In the genomic region with DNA sequence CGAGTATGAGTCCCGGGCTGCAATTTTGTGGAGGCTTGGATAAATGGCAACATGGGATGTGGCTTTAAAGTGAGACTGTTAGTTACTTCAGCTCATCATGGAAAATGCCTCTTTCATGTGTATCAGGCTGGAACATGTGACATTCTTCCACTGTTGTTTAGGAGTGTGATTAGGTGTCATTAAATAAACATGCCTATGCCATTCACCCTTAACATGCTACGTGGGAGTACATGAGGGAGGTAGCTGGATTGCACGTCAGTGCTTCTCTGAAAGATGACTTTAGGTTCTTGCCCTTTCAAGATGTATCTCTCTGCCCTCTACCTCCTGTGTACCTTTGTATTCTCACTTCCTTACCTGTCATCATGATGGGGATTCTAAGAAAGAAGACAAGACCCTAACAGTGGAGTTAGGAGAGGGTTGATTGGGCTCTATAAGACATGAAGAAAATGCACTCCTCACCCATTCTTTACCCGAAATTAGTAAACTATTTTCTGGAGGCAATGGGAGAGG, we compare ENCODE assay signal across 1 cellular context.
TF ChIP-seq lines count a peak whose summit lies in the region.

No MANE protein-coding gene starts in this region.

TF ChIP-seq in endothelial cell of umbilical vein, 7 proteins besides CTCF, POLR2A, EP300 and RAD21 (continued from another document):
- no peak for TF ChIP-seq FOS (IDR thresholded peaks at IDR 0.05; ENCODE audit: borderline replicate concordance, insufficient read depth, low read length)
- no peak for TF ChIP-seq JUN (IDR thresholded peaks at IDR 0.05; ENCODE audit: borderline replicate concordance, insufficient read depth, insufficient read length, low read depth)
- TF ChIP-seq GATA2 (IDR thresholded peaks at IDR 0.05; ENCODE audit: insufficient read depth, insufficient read length, low read depth, low read length): no peak
- TF ChIP-seq POLR2AphosphoS5 (IDR thresholded peaks at IDR 0.05; ENCODE audit: insufficient read depth, low read depth, low read length): no peak
- TF ChIP-seq, protein P1, sequence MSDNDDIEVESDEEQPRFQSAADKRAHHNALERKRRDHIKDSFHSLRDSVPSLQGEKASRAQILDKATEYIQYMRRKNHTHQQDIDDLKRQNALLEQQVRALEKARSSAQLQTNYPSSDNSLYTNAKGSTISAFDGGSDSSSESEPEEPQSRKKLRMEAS (IDR thresholded peaks at IDR 0.05; ENCODE audit: insufficient read depth, insufficient read length): no peak
- no peak for TF ChIP-seq EZH2 (IDR thresholded peaks at IDR 0.05; ENCODE audit: borderline replicate concordance, low read depth, low read length, severe bottlenecking)
TF ChIP-seq in endothelial cell of umbilical vein: peak in this region for 0.
